Comparison of ENCODE assay signal across 22 cellular contexts in genomic region chr14:99981806-99982205, GRCh38.
DNase-seq lines count a peak whose midpoint lies in the region; ATAC-seq and TF ChIP-seq lines count a peak whose summit lies in the region.
"Had no signal": no experiment of that assay in that cellular context is flagged by ENCODE, and none has a peak within 500 bp of the region (broad histone marks: within the 10 kb centered on the region; RNA-seq: fewer than 3 reads in every experiment).

No MANE protein-coding gene starts in this region.

- TF ChIP-seq CTCF in natural killer cell (IDR thresholded peaks at IDR 0.05) (no peak), Panc1 (IDR thresholded peaks at IDR 0.05) (no peak)

- intact Hi-C loops in natural killer cell (cut with micrococcal nuclease) (loop anchor here (1.0 to 5.0 kb wide), 5 partner anchors 43 to 395 kb away; no protein-coding TSS in a partner anchor), Panc1 (cut with micrococcal nuclease; ENCODE audit: unreplicated experiment) (loop anchor here (2.0 kb wide), 1 partner anchor 127 kb away; no protein-coding TSS in a partner anchor)

- H3K4me1 Mint-ChIP-seq in natural killer cell treated with Interleukin-12 subunit alpha and Interleukin-12 subunit beta and Interleukin-15 and Interleukin-18, amount 100 ng/mL, for 72 hours (ENCODE audit: low read depth in 2 of 2) = peaks cover 3 to 11% of the 10 kb centered on the region in 2 donors
- H3K4me1 Mint-ChIP-seq in natural killer cell = peaks cover 0 to 4% of the 10 kb centered on the region in 2 donors

- CTCF ChIA-PET in Panc1 (lab: Charles Lee) = interaction anchor here (0.7 to 0.8 kb wide), 2 partner anchors 11 to 24 kb away, joined by 3 to 6 read pairs; no protein-coding TSS in a partner anchor

- no peaks in the 10 kb centered on the region for H3K36me3 Mint-ChIP-seq in natural killer cell treated with Interleukin-12 subunit alpha and Interleukin-12 subunit beta and Interleukin-15 and Interleukin-18, amount 100 ng/mL, for 72 hours
- H3K36me3 Mint-ChIP-seq in natural killer cell = no peaks in the 10 kb centered on the region
- H3K36me3 Mint-ChIP-seq: activated naive CD8-positive, alpha-beta T cell treated with anti-CD3 and anti-CD28 coated beads for 36 hours had no signal

- in situ Hi-C loops in Panc1 (cut with HindIII; ENCODE audit: low pct_unique_long_range_greater_than_20kb, low sequenced_read_pairs) = no loop called here

- BruUV-seq in Panc1 (replicated peaks; lab: Mats Ljungman, UMichigan) = no TSS peak

- no peak for DNase-seq in natural killer cell treated with Interleukin-12 subunit alpha and Interleukin-12 subunit beta and Interleukin-15 and Interleukin-18, amount 100 ng/mL, for 72 hours (ENCODE audit: low spot score)
- no peak for DNase-seq in natural killer cell
- DNase-seq in Panc1 (ENCODE audit: low read depth, low spot score) = no peak
- no peak for DNase-seq in inferior parietal cortex (ENCODE audit: extremely low spot score)
- DNase-seq in MG63 = no peak
- DNase-seq: activated gamma-delta T cell, aorta, right lobe of liver, spleen had no signal

- no peak overlapping the region; the same call in 1 of the 2 replicates for H3K27ac ChIP-seq in Panc1 (ENCODE audit: low read length)
- H3K27ac ChIP-seq: BLaER1, cardiac muscle cell, coronary artery, left ventricle myocardium inferior, right lobe of liver, SJCRH30, spleen had no signal

- ATAC-seq in natural killer cell treated with Interleukin-12 subunit alpha and Interleukin-12 subunit beta and Interleukin-15 and Interleukin-18, amount 100 ng/mL, for 72 hours = no peak
- ATAC-seq in natural killer cell (no peak), Panc1 (peak; percentile 78), HG03175 (IDR thresholded peaks at IDR 0.05; ENCODE audit: unreplicated experiment) (no peak), GM19467 (IDR thresholded peaks at IDR 0.05; ENCODE audit: unreplicated experiment) (no peak)

- H3K36me3 ChIP-seq in Panc1 (ENCODE audit: control insufficient read depth, insufficient read depth, low read length) (no peaks in the 10 kb centered on the region), endocrine pancreas (ENCODE audit: control insufficient read depth, insufficient read depth, low read length) (no peaks in the 10 kb centered on the region), MG63 (no peaks in the 10 kb centered on the region)
- H3K36me3 ChIP-seq: cardiac muscle cell, left ventricle myocardium inferior, right lobe of liver, SJCRH30, spleen had no signal

- H3K27me3 Mint-ChIP-seq in natural killer cell treated with Interleukin-12 subunit alpha and Interleukin-12 subunit beta and Interleukin-15 and Interleukin-18, amount 100 ng/mL, for 72 hours = no peaks in the 10 kb centered on the region
- no peaks in the 10 kb centered on the region for H3K27me3 Mint-ChIP-seq in natural killer cell (ENCODE audit: low read depth in 2 of 2)
- H3K27me3 Mint-ChIP-seq: activated CD4-positive, alpha-beta T cell treated with anti-CD3 and anti-CD28 coated beads, Interleukin-2, amount 10 ng/mL, durations not matched to agents 7 days and 5 days; activated naive CD8-positive, alpha-beta T cell treated with anti-CD3 and anti-CD28 coated beads for 36 hours; progenitor cell of endocrine pancreas; stimulated activated naive CD8-positive, alpha-beta T cell treated with anti-CD3 and anti-CD28 coated beads, Interleukin-15, amount 100 ng/mL, for 72 hours had no signal

- no peak overlapping the region for H3K9ac ChIP-seq in endocrine pancreas (ENCODE audit: control insufficient read depth, insufficient read depth, low read length)
- H3K9ac ChIP-seq: BLaER1 had no signal

- H3K27me3 ChIP-seq in Panc1 (ENCODE audit: control insufficient read depth, insufficient read depth, low read length) = no peaks in the 10 kb centered on the region
- no peaks in the 10 kb centered on the region for H3K27me3 ChIP-seq in endocrine pancreas (ENCODE audit: control insufficient read depth, insufficient read depth, low read length)
- H3K27me3 ChIP-seq in MG63 = no peaks in the 10 kb centered on the region
- H3K27me3 ChIP-seq: BLaER1, cardiac muscle cell, right lobe of liver, SJCRH30, spleen had no signal

- peak overlapping the region; percentile 11 to 41; a peak in 3 of 4 replicates for H3K4me3 ChIP-seq in Panc1 (ENCODE audit: low read depth in 2 of 2, low read length in 2 of 2)
- H3K4me3 ChIP-seq in endocrine pancreas (ENCODE audit: control insufficient read depth, insufficient read depth, low read length) = peak overlapping the region; percentile 59
- H3K4me3 ChIP-seq in MG63 = no peak overlapping the region
- H3K4me3 ChIP-seq: BLaER1, cardiac muscle cell, coronary artery, left ventricle myocardium inferior, right lobe of liver, SJCRH30, spleen had no signal

- H3K4me1 ChIP-seq in Panc1 (ENCODE audit: control insufficient read depth, insufficient read depth, low read length) (peaks cover 23% of the 10 kb centered on the region), endocrine pancreas (ENCODE audit: control insufficient read depth, insufficient read depth, low read length) (peaks cover 3% of the 10 kb centered on the region)
- H3K4me1 ChIP-seq: SJCRH30 had no signal

- H3K9me3 Mint-ChIP-seq in natural killer cell treated with Interleukin-12 subunit alpha and Interleukin-12 subunit beta and Interleukin-15 and Interleukin-18, amount 100 ng/mL, for 72 hours = no peaks in the 10 kb centered on the region
- no peaks in the 10 kb centered on the region for H3K9me3 Mint-ChIP-seq in natural killer cell
- H3K9me3 Mint-ChIP-seq: stimulated activated naive CD8-positive, alpha-beta T cell treated with anti-CD3 and anti-CD28 coated beads, Interleukin-15, amount 100 ng/mL, for 72 hours had no signal

- H3K4me3 Mint-ChIP-seq in natural killer cell treated with Interleukin-12 subunit alpha and Interleukin-12 subunit beta and Interleukin-15 and Interleukin-18, amount 100 ng/mL, for 72 hours = peak overlapping the region; percentile 12
- H3K4me3 Mint-ChIP-seq in natural killer cell = no peak overlapping the region
- H3K4me3 Mint-ChIP-seq: activated CD4-positive, alpha-beta T cell treated with anti-CD3 and anti-CD28 coated beads, Interleukin-2, amount 10 ng/mL, durations not matched to agents 7 days and 5 days; activated naive CD8-positive, alpha-beta T cell treated with anti-CD3 and anti-CD28 coated beads for 36 hours; WTC11 had no signal

- POLR2A ChIA-PET in Panc1 (lab: Charles Lee) = interaction anchor here (0.6 kb wide), 1 partner anchor 46 kb away, joined by 4 read pairs; no protein-coding TSS in a partner anchor

- H3K27ac Mint-ChIP-seq in natural killer cell treated with Interleukin-12 subunit alpha and Interleukin-12 subunit beta and Interleukin-15 and Interleukin-18, amount 100 ng/mL, for 72 hours = no peak overlapping the region
- H3K27ac Mint-ChIP-seq in natural killer cell = no peak overlapping the region
- H3K27ac Mint-ChIP-seq: activated CD4-positive, alpha-beta T cell treated with anti-CD3 and anti-CD28 coated beads, Interleukin-2, amount 10 ng/mL, durations not matched to agents 7 days and 5 days; activated naive CD8-positive, alpha-beta T cell treated with anti-CD3 and anti-CD28 coated beads for 36 hours; progenitor cell of endocrine pancreas; stimulated activated naive CD8-positive, alpha-beta T cell treated with anti-CD3 and anti-CD28 coated beads, Interleukin-15, amount 100 ng/mL, for 72 hours; WTC11 had no signal

- H3K9me3 ChIP-seq in Panc1 (ENCODE audit: control insufficient read depth, insufficient read depth, low read depth, low read length) (no peaks in the 10 kb centered on the region), endocrine pancreas (ENCODE audit: control insufficient read depth, low read length) (no peaks in the 10 kb centered on the region), MG63 (no peaks in the 10 kb centered on the region)
- H3K9me3 ChIP-seq: right lobe of liver, SJCRH30, spleen had no signal
